In genomic region chr4:146095091-146095690, GRCh38 we compare ENCODE assay signal across 1 cellular context.
TF ChIP-seq lines count a peak whose summit lies in the region.

No MANE protein-coding gene starts in this region.

TF ChIP-seq in GM23338, 12 proteins besides CTCF, POLR2A, EP300 and RAD21 (continued from another document):
- TF ChIP-seq ETS1 (IDR thresholded peaks at IDR 0.05) (no peak), EZH2 (IDR thresholded peaks at IDR 0.05; ENCODE audit: low read depth, unreplicated experiment) (no peak), ZNF114 (CRISPR knock-in tag; IDR thresholded peaks at IDR 0.05) (no peak)
